Comparison of ENCODE assay signal across 8 cellular contexts in the genomic region with DNA sequence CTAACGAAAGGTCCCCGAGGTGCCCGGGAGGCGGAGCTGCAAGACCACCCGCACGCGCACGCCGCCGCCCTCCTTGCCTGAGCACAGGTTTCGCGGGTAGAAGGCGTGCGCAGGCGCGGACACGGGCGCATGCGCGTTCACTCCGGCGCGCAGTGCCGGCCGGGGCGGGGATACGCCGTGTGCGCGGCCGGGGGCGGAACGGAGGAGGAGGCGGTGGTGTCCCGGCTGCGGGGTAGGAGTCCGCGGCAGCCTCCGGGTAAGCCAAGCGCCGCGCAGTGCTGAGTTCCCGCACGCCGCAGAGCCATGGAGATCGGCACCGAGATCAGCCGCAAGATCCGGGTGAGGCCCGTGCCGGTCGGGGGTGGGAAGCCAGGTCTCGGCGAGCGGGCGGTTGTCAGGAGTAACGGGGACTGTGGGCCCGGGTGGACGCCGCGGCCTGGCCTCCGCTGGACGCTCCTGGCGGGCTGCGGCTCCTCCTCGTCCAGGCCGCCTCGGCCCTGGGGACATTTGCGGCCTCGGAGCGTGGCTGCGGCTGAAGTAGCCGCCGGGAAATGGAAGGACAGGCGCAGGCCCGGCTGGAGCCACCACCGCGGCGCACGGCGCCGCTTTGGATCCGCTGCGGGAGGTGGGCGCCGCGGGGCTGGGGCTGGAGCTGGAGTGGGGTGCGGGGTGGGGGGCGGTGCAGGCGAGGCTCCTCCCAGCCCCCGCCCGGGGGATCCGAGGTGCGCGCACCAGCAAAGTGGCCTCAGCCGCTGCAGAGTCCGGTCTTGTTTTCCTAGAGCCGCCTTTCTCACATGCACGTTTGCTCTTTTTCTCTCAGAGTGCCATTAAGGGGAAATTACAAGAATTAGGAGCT. TPM values are rescaled to one million over a fixed set of nuclear protein-coding genes. Genes with fewer than 3 reads are reported as not detected.
DNase-seq lines count a peak whose midpoint lies in the region; ATAC-seq and TF ChIP-seq lines count a peak whose summit lies in the region.

A gene with protein sequence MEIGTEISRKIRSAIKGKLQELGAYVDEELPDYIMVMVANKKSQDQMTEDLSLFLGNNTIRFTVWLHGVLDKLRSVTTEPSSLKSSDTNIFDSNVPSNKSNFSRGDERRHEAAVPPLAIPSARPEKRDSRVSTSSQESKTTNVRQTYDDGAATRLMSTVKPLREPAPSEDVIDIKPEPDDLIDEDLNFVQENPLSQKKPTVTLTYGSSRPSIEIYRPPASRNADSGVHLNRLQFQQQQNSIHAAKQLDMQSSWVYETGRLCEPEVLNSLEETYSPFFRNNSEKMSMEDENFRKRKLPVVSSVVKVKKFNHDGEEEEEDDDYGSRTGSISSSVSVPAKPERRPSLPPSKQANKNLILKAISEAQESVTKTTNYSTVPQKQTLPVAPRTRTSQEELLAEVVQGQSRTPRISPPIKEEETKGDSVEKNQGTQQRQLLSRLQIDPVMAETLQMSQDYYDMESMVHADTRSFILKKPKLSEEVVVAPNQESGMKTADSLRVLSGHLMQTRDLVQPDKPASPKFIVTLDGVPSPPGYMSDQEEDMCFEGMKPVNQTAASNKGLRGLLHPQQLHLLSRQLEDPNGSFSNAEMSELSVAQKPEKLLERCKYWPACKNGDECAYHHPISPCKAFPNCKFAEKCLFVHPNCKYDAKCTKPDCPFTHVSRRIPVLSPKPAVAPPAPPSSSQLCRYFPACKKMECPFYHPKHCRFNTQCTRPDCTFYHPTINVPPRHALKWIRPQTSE (plus strand): TSS at position 207 of the 856 bp plus-strand sequence. CDS start 97 bp downstream, at position 304.

- intact Hi-C loops in left lung (cut with DNase I): loop anchor here in 1 of 2 donors (10.0 kb wide), 1 partner anchor 68 kb away; no protein-coding TSS in a partner anchor

- no peaks in the 10 kb centered on the region for H3K9me3 ChIP-seq in left lung

- DNase-seq in NCI-H69 (lab: John Stamatoyannopoulos, UW) (peak; percentile 95), dedifferentiated amniotic fluid mesenchymal stem cell (ENCODE audit: extremely low spot score) (peak; percentile 70), left lung (peak; percentile 86 to 96)
- DNase-seq in activated CD4-positive, alpha-beta T cell treated with anti-CD3 and anti-CD28 coated beads, Interleukin-2, amount 50 U/mL, for 1 hour: peak; percentile 82
- DNase-seq in stimulated activated CD4-positive, alpha-beta T cell treated with anti-CD3 and anti-CD28 coated beads, Interleukin-4, amount 100 ng/mL, for 1 hour: peak; percentile 87

- H3K27ac ChIP-seq in C4-2B: peak within 1 kb of the TSS; percentile 94
- peak within 1 kb of the TSS; percentile 90 to 91 for H3K27ac ChIP-seq in left lung

- peak; percentile 99 for ATAC-seq in GM19324 (IDR thresholded peaks at IDR 0.05; ENCODE audit: low FRiP score, unreplicated experiment)
- peak; percentile 92 for ATAC-seq in HG03460 (IDR thresholded peaks at IDR 0.05; ENCODE audit: unreplicated experiment)
- peak; percentile 98 for ATAC-seq in left lung

- peaks cover 0 to 7% of the 10 kb centered on the region in 2 donors for H3K36me3 ChIP-seq in left lung

- peaks cover 10 to 17% of the 10 kb centered on the region in 2 donors for H3K4me1 ChIP-seq in left lung

- no peak; the same call in none of the 2 replicates for TF ChIP-seq CTCF in C4-2B (conservative IDR thresholded peaks at IDR 0.05)
- TF ChIP-seq CTCF in left lung (IDR thresholded peaks at IDR 0.05): no peak

- no peaks in the 10 kb centered on the region for H3K27me3 ChIP-seq in left lung

- H3K4me3 ChIP-seq in left lung: peak within 1 kb of the TSS; percentile 90 to 97

RNA-seq across cellular contexts. Expression of the gene that starts here (rescaled TPM):
- 10 to 100 TPM; 46.6 to 58.9 TPM for total RNA-seq in left lung

Comparison
In these comparisons a context has a peak if more than half of its experiments do, and no peak if none do; other contexts are left out.
1. Peak in every context shown above with its lines: DNase-seq, ATAC-seq, H3K4me3 ChIP-seq and H3K27ac ChIP-seq.